In genomic region chr4:56435748-56436442, GRCh38 we compare ENCODE assay signal across 8 cellular contexts. TPM values are rescaled to one million over a fixed set of nuclear protein-coding genes. Genes with fewer than 3 reads are reported as not detected.
DNase-seq lines count a peak whose midpoint lies in the region; ATAC-seq and TF ChIP-seq lines count a peak whose summit lies in the region.

A gene with protein sequence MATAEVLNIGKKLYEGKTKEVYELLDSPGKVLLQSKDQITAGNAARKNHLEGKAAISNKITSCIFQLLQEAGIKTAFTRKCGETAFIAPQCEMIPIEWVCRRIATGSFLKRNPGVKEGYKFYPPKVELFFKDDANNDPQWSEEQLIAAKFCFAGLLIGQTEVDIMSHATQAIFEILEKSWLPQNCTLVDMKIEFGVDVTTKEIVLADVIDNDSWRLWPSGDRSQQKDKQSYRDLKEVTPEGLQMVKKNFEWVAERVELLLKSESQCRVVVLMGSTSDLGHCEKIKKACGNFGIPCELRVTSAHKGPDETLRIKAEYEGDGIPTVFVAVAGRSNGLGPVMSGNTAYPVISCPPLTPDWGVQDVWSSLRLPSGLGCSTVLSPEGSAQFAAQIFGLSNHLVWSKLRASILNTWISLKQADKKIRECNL (plus strand): TSS chr4:56436260. CDS start chr4:56436313, 53 bp downstream.

- no peaks in the 10 kb centered on the region for H3K36me3 ChIP-seq in BJ (ENCODE audit: control insufficient read depth, insufficient read depth, low read length)

- CTCF ChIA-PET in BJ (lab: Yijun Ruan, JAX) = interaction anchor here (0.6 to 3.2 kb wide), 8 partner anchors 9 to 487 kb away, joined by 3 to 31 read pairs (median 4); partner anchors contain the start of genes AASDH and CEP135
- CTCF ChIA-PET in activated CD4-positive, alpha-beta T cell treated with anti-CD3 and anti-CD28 coated beads, Interleukin-2, amount 10 ng/mL, durations not matched to agents 7 days and 5 days (lab: Charles Lee) = interaction anchor here (0.7 to 5.7 kb wide), 16 partner anchors 12 to 542 kb away, joined by 3 to 19 read pairs (median 4); partner anchors contain the start of genes CEP135, NOA1 and POLR2B

- H3K36me3 Mint-ChIP-seq in activated CD4-positive, alpha-beta T cell treated with anti-CD3 and anti-CD28 coated beads, Interleukin-2, amount 10 ng/mL, durations not matched to agents 7 days and 5 days (ENCODE audit: low read depth) = peaks cover 13% of the 10 kb centered on the region

- H3K27me3 ChIP-seq in BJ (ENCODE audit: control insufficient read depth, insufficient read depth, low read length) = no peaks in the 10 kb centered on the region

- no peak for TF ChIP-seq CTCF in BJ (IDR thresholded peaks at IDR 0.05; ENCODE audit: insufficient read depth, low read depth, low read length)

- H3K27ac Mint-ChIP-seq in activated CD4-positive, alpha-beta T cell treated with anti-CD3 and anti-CD28 coated beads, Interleukin-2, amount 10 ng/mL, durations not matched to agents 7 days and 5 days = peak within 1 kb of the TSS; percentile 93

- H3K27me3 Mint-ChIP-seq in activated CD4-positive, alpha-beta T cell treated with anti-CD3 and anti-CD28 coated beads, Interleukin-2, amount 10 ng/mL, durations not matched to agents 7 days and 5 days = no peaks in the 10 kb centered on the region

- ATAC-seq in GM19324 (IDR thresholded peaks at IDR 0.05; ENCODE audit: low FRiP score, unreplicated experiment) = peak; percentile 83
- peak; percentile 47 for ATAC-seq in HG03469 (IDR thresholded peaks at IDR 0.05; ENCODE audit: unreplicated experiment)
- peak; percentile 85 for ATAC-seq in left lobe of liver

- H3K9me3 Mint-ChIP-seq in activated CD4-positive, alpha-beta T cell treated with anti-CD3 and anti-CD28 coated beads, Interleukin-2, amount 10 ng/mL, durations not matched to agents 7 days and 5 days = no peaks in the 10 kb centered on the region

- POLR2A ChIA-PET in BJ (lab: Charles Lee) = interaction anchor here (0.5 to 1.0 kb wide), 4 partner anchors 21 to 1494 kb away, joined by 3 read pairs; partner anchors contain the start of gene AASDH
- POLR2A ChIA-PET in activated CD4-positive, alpha-beta T cell treated with anti-CD3 and anti-CD28 coated beads, Interleukin-2, amount 10 ng/mL, durations not matched to agents 7 days and 5 days (lab: Charles Lee) = interaction anchor here (0.7 to 1.7 kb wide), 5 partner anchors 30 to 1018 kb away, joined by 3 to 8 read pairs (median 6); partner anchors contain the start of genes AASDH and SRP72

- DNase-seq in BJ (ENCODE audit: low read depth) (peak; percentile 51), NCI-H526 treated with DMSO at 0.1 percent for 48 hours (lab: John Stamatoyannopoulos, UW) (peak; percentile 94), cortex of kidney (lab: John Stamatoyannopoulos, UW) (peak; percentile 68), left lobe of liver (ENCODE audit: low spot score) (peak; percentile 97)
- DNase-seq in activated CD4-positive, alpha-beta T cell treated with anti-CD3 and anti-CD28 coated beads, Interleukin-2, amount 10 ng/mL, durations not matched to agents 7 days and 5 days = peak; percentile 95
- peak; percentile 94 for DNase-seq in stimulated activated CD4-positive, alpha-beta T cell treated with anti-CD3 and anti-CD28 coated beads, Interleukin-2, amount 100 ng/mL, for 4 hours (ENCODE audit: low read depth)

- H3K4me1 Mint-ChIP-seq in activated CD4-positive, alpha-beta T cell treated with anti-CD3 and anti-CD28 coated beads, Interleukin-2, amount 10 ng/mL, durations not matched to agents 7 days and 5 days = peaks cover 54% of the 10 kb centered on the region

- peak within 1 kb of the TSS; percentile 65 for H3K4me3 ChIP-seq in BJ (ENCODE audit: low read depth, low read length)

- H3K4me3 Mint-ChIP-seq in activated CD4-positive, alpha-beta T cell treated with anti-CD3 and anti-CD28 coated beads, Interleukin-2, amount 10 ng/mL, durations not matched to agents 7 days and 5 days = peak within 1 kb of the TSS; percentile 86

RNA-seq across cellular contexts. Expression of the gene that starts here (rescaled TPM):
- polyA plus RNA-seq in BJ (2011; rRNA removed) = 50.3 and 85.3 TPM in 2 replicates
- 17.6 and 19.6 TPM in 2 replicates for polyA minus RNA-seq in BJ (2011; rRNA and poly(A)+ RNA removed)
- 100 to 1,000 TPM; 122 to 132 TPM for total RNA-seq in activated CD4-positive, alpha-beta T cell treated with anti-CD3 and anti-CD28 coated beads, Interleukin-2, amount 10 ng/mL, durations not matched to agents 7 days and 5 days
- 46.4 TPM for total RNA-seq in left lobe of liver

Comparison
In these comparisons a context has a peak if more than half of its experiments do, and no peak if none do; other contexts are left out.
1. Peak in every context shown above with its lines: DNase-seq, ATAC-seq and H3K4me3 ChIP-seq.